In genomic region chr5:135155616-135156214, GRCh38 we compare ENCODE assay signal across 30 cellular contexts.
DNase-seq lines count a peak whose midpoint lies in the region; ATAC-seq, FAIRE-seq and TF ChIP-seq lines count a peak whose summit lies in the region.
"Had no signal": no experiment of that assay in that cellular context is flagged by ENCODE, and none has a peak within 500 bp of the region (broad histone marks: within the 10 kb centered on the region; RNA-seq: fewer than 3 reads in every experiment).

No MANE protein-coding gene starts in this region.

- TF ChIP-seq CTCF in bronchial epithelial cell (IDR thresholded peaks at IDR 0.05; ENCODE audit: insufficient read depth, low read length, severe bottlenecking) (no peak), type B pancreatic cell (conservative IDR thresholded peaks at IDR 0.05) (no peak)

- no peaks in the 10 kb centered on the region for H3K36me3 ChIP-seq in bronchial epithelial cell (ENCODE audit: control insufficient read depth, insufficient read depth, low read length)
- H3K36me3 ChIP-seq: HAP-1, prostate gland, thyroid gland had no signal

- FAIRE-seq in bronchial epithelial cell (lab: Jason Lieb, UNC) = peak; percentile 36
- FAIRE-seq: RCC 7860 had no signal

- no peak overlapping the region for H3K4me3 Mint-ChIP-seq in type B pancreatic cell
- H3K4me3 Mint-ChIP-seq: activated naive CD8-positive, alpha-beta T cell treated with anti-CD3 and anti-CD28 coated beads for 36 hours; CD4-positive, alpha-beta T cell; naive thymus-derived CD8-positive, alpha-beta T cell had no signal

- no peaks in the 10 kb centered on the region for H3K27me3 ChIP-seq in bronchial epithelial cell (ENCODE audit: control insufficient read depth, insufficient read depth, low read length)
- H3K27me3 ChIP-seq: thyroid gland had no signal

- peaks cover 34% of the 10 kb centered on the region for H3K27me3 Mint-ChIP-seq in type B pancreatic cell

- ATAC-seq in HG02885 (IDR thresholded peaks at IDR 0.05; ENCODE audit: poor library complexity, unreplicated experiment) = no peak
- ATAC-seq in HG03565 (IDR thresholded peaks at IDR 0.05; ENCODE audit: unreplicated experiment) = no peak
- no peak for ATAC-seq in stimulated activated naive CD8-positive, alpha-beta T cell treated with anti-CD3 and anti-CD28 coated beads, Interleukin-15, Interleukin-2, amounts not matched to agents 100 U/mL and 50 U/mL, for 24 hours
- ATAC-seq: naive thymus-derived CD8-positive, alpha-beta T cell; sciatic nerve had no signal

- no peaks in the 10 kb centered on the region for H3K36me3 Mint-ChIP-seq in type B pancreatic cell

- peak; percentile 38 for DNase-seq in activated effector memory CD4-positive, alpha-beta T cell treated with anti-CD3 and anti-CD28 coated beads, Interleukin-2, amount 50 U/mL, for 16 hours
- no peak for DNase-seq in activated effector memory CD4-positive, alpha-beta T cell treated with Interleukin-2 at 50 U/mL for 16 hours
- DNase-seq in NCI-H69 (lab: John Stamatoyannopoulos, UW) (peak; percentile 26), bronchial epithelial cell (ENCODE audit: low read depth) (peak; percentile 21), type B pancreatic cell (ENCODE audit: extremely low spot score, unreplicated experiment) (peak; percentile 3)
- DNase-seq in stimulated activated naive CD8-positive, alpha-beta T cell treated with anti-CD3 and anti-CD28 coated beads, Interleukin-15, Interleukin-2, amounts not matched to agents 100 U/mL and 50 U/mL, for 24 hours = no peak
- DNase-seq: activated CD4-positive, alpha-beta T cell treated with anti-CD3 and anti-CD28 coated beads for 4 hours; activated gamma-delta T cell; activated naive CD8-positive, alpha-beta T cell treated with anti-CD3 and anti-CD28 coated beads for 36 hours; activated T-cell treated with anti-CD3 and anti-CD28 coated beads, Interleukin-2, amount 50 U/mL, for 1 hour; CD4-positive, alpha-beta T cell; cortex of kidney; effector memory CD4-positive, alpha-beta T cell; foreskin fibroblast; IMR-90; MV-4-11; naive thymus-derived CD8-positive, alpha-beta T cell; NCI-H1694; NCI-H2171; NCI-H524 treated with DMSO at 0.1 percent for 48 hours; nucleus accumbens; stimulated activated CD4-positive, alpha-beta T cell treated with anti-CD3 and anti-CD28 coated beads, Interleukin-4, amount 100 ng/mL, for 1 hour; T1000; thyroid gland had no signal

- peaks cover 18% of the 10 kb centered on the region for H3K9me3 Mint-ChIP-seq in type B pancreatic cell

- H3K27ac Mint-ChIP-seq in type B pancreatic cell = no peak overlapping the region
- H3K27ac Mint-ChIP-seq: activated naive CD8-positive, alpha-beta T cell treated with anti-CD3 and anti-CD28 coated beads for 36 hours; CD4-positive, alpha-beta T cell; naive thymus-derived CD8-positive, alpha-beta T cell had no signal

- no peak overlapping the region for H3K4me3 ChIP-seq in bronchial epithelial cell (ENCODE audit: low read depth, low read length)
- H3K4me3 ChIP-seq: HAP-1, prostate gland, thyroid gland had no signal

- no peaks in the 10 kb centered on the region for H3K4me1 Mint-ChIP-seq in type B pancreatic cell (ENCODE audit: unreplicated experiment)
- H3K4me1 Mint-ChIP-seq: activated naive CD8-positive, alpha-beta T cell treated with anti-CD3 and anti-CD28 coated beads for 36 hours had no signal

Comparison
In these comparisons a context has a peak if more than half of its experiments do, and no peak if none do; other contexts are left out.
1. DNase-seq: peak in activated effector memory CD4-positive, alpha-beta T cell treated with anti-CD3 and anti-CD28 coated beads, Interleukin-2, amount 50 U/mL, for 16 hours (single experiment), NCI-H69 (single experiment), bronchial epithelial cell (single experiment) and type B pancreatic cell (single experiment); none in activated effector memory CD4-positive, alpha-beta T cell treated with Interleukin-2 at 50 U/mL for 16 hours (single experiment) and stimulated activated naive CD8-positive, alpha-beta T cell treated with anti-CD3 and anti-CD28 coated beads, Interleukin-15, Interleukin-2, amounts not matched to agents 100 U/mL and 50 U/mL, for 24 hours (single experiment).